ENCODE assay signal across 8 cellular contexts in genomic region chr16:46947900-46948547, GRCh38. TPM values are rescaled to one million over a fixed set of nuclear protein-coding genes. Genes with fewer than 3 reads are reported as not detected.
DNase-seq lines count a peak whose midpoint lies in the region; ATAC-seq and TF ChIP-seq lines count a peak whose summit lies in the region.

No MANE protein-coding gene starts in this region.

- no peaks in the 10 kb centered on the region for H3K9me3 ChIP-seq in spleen

- no peak overlapping the region for H3K4me3 ChIP-seq in spleen

- H3K4me1 ChIP-seq in foreskin keratinocyte (no peaks in the 10 kb centered on the region), spleen (peaks cover 0 to 3% (median 0%) of the 10 kb centered on the region in 6 donors)

- H3K27ac ChIP-seq in foreskin keratinocyte, result no peak overlapping the region
- H3K27ac ChIP-seq in spleen, result no peak overlapping the region

- peak; percentile 60 for ATAC-seq in HG02588 (IDR thresholded peaks at IDR 0.05; ENCODE audit: unreplicated experiment)
- peak; percentile 60 for ATAC-seq in foreskin keratinocyte

- WGBS in spleen, 5 donors, result 85 to 93% (median 90%) methylated on average over 7 of the region's 7 CpGs

- no peak for TF ChIP-seq POLR2A in spleen (IDR thresholded peaks at IDR 0.05)

- intact Hi-C loops in spleen (cut with DNase I; ENCODE audit: low total_unique reads), result no loop called here

- no peaks in the 10 kb centered on the region for H3K36me3 ChIP-seq in spleen

- DNase-seq in SIG-M5 treated with dmso at 0.1 percent for 504 hours (lab: John Stamatoyannopoulos, UW; ENCODE audit: unreplicated experiment), result peak; percentile 52
- DNase-seq in SIG-M5 (lab: John Stamatoyannopoulos, UW), result no peak
- peak; percentile 39 for DNase-seq in NCI-H2227 (lab: John Stamatoyannopoulos, UW; ENCODE audit: unreplicated experiment)
- peak; percentile 11 for DNase-seq in activated T-cell treated with anti-CD3 and anti-CD28 coated beads for 1 hour (ENCODE audit: low read depth)
- DNase-seq in foreskin keratinocyte, result no peak
- peak; percentile 64 for DNase-seq in spleen
- no peak for DNase-seq in T1000 (lab: John Stamatoyannopoulos, UW)

- TF ChIP-seq CTCF in foreskin keratinocyte (conservative IDR thresholded peaks at IDR 0.05), result peak; percentile 81
- peak in 8 of 11 experiments; percentile 28 to 62 (median 50) for TF ChIP-seq CTCF in spleen (IDR thresholded peaks at IDR 0.05 in 8 of 11, conservative IDR thresholded peaks at IDR 0.05 in 3 of 11)

- no peaks in the 10 kb centered on the region for H3K27me3 ChIP-seq in foreskin keratinocyte
- no peaks in the 10 kb centered on the region for H3K27me3 ChIP-seq in spleen (replicated peaks in 1 of 7)

RNA-seq across cellular contexts. Expression of gene DNAJA2, which starts 25.4 kb away (rescaled TPM):
- total RNA-seq in foreskin keratinocyte (81.2 and 86.4 TPM in 2 replicates), spleen (10 to 100 TPM; 45.5 to 61.5 (median 52.1) TPM)
- polyA plus RNA-seq in foreskin keratinocyte (38.7 and 47.0 TPM in 2 replicates), spleen (10 to 100 TPM; 25.0 to 38.4 (median 31.6) TPM)

Comparison
In these comparisons a context has a peak if more than half of its experiments do, and no peak if none do; other contexts are left out.
1. DNase-seq: peak in SIG-M5 treated with dmso at 0.1 percent for 504 hours (single experiment), NCI-H2227 (single experiment), activated T-cell treated with anti-CD3 and anti-CD28 coated beads for 1 hour (single experiment) and spleen (single experiment); none in SIG-M5 (single experiment), foreskin keratinocyte (0 of 2) and T1000 (single experiment).